ENCODE assay signal across 9 cellular contexts in the genomic region with DNA sequence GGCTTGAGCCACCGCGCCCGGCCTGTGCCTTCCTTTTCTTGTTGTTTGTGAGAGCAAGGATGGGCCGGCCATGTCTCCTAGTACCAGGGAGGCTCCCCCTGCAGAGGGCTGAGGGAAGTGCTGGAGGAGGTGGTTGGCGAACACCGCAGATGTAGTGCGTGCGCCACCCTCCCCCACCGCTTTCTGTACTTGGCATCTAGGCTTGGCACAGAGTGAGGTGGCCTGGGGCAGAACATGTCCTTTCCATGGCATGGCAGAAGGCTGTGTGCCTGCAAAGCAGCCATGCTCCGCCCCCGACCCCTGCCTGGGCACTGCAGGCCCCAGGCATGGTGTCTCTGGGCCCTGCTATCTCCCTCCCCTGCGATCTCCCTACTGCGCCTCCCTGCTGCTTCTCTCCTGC. TPM values are rescaled to one million over a fixed set of nuclear protein-coding genes. Genes with fewer than 3 reads are reported as not detected.
A peak's percentile ranks its signal among the peaks of the same experiment; 100 is the strongest.
DNase-seq lines count a peak whose midpoint lies in the region; TF ChIP-seq lines count a peak whose summit lies in the region.
"Had no signal": no experiment of that assay in that cellular context is flagged by ENCODE, and none has a peak within 500 bp of the region (broad histone marks: within the 10 kb centered on the region; RNA-seq: fewer than 3 reads in every experiment).

No MANE protein-coding gene starts in this region.

- H3K27me3 Mint-ChIP-seq in chondrocyte (ENCODE audit: low read depth) (no peaks in the 10 kb centered on the region), neural crest cell (ENCODE audit: low read depth) (no peaks in the 10 kb centered on the region)

- H3K27ac Mint-ChIP-seq in chondrocyte (ENCODE audit: unreplicated experiment) (no peak overlapping the region), neural crest cell (ENCODE audit: unreplicated experiment) (peak overlapping the region; percentile 84)
- H3K27ac Mint-ChIP-seq: T-helper 1 cell treated with Interleukin-12 subunit alpha and Interleukin-12 subunit beta and Interleukin-4 antibody, amounts not matched to agents 30 μg/mL and 1 μg/mL, for 36 hours had no signal

- no peaks in the 10 kb centered on the region for H3K36me3 ChIP-seq in sigmoid colon

- H3K9me3 ChIP-seq in sigmoid colon: no peaks in the 10 kb centered on the region

- TF ChIP-seq EP300 in sigmoid colon (IDR thresholded peaks at IDR 0.05): no peak

- DNase-seq in G401 (ENCODE audit: low spot score) (peak; percentile 69), MV-4-11 (lab: John Stamatoyannopoulos, UW) (peak; percentile 7), chondrocyte (ENCODE audit: low spot score) (no peak), neural crest cell (ENCODE audit: low read depth, low spot score) (peak; percentile 23), coronary artery (ENCODE audit: low spot score) (no peak), activated gamma-delta T cell (lab: John Stamatoyannopoulos, UW) (no peak), sigmoid colon (no peak), NCI-H1105 (lab: John Stamatoyannopoulos, UW) (no peak)

- WGBS in sigmoid colon, 2 donors: 74 to 80% methylated on average over 13 of the region's 13 CpGs

- TF ChIP-seq CTCF in chondrocyte (IDR thresholded peaks at IDR 0.05) (peak; percentile 50), neural crest cell (conservative IDR thresholded peaks at IDR 0.05) (peak; percentile 36), coronary artery (IDR thresholded peaks at IDR 0.05) (no peak), sigmoid colon (IDR thresholded peaks at IDR 0.05) (no peak)

- intact Hi-C loops in sigmoid colon (cut with DNase I): no loop called here

- peaks cover 0 to 19% (median 8%) of the 10 kb centered on the region in 4 donors for H3K4me1 ChIP-seq in sigmoid colon

- in situ Hi-C loops in G401 (cut with HindIII; ENCODE audit: low sequenced_read_pairs): no loop called here

- no peaks in the 10 kb centered on the region for H3K9me3 Mint-ChIP-seq in chondrocyte (ENCODE audit: low read depth)
- no peaks in the 10 kb centered on the region for H3K9me3 Mint-ChIP-seq in neural crest cell
- H3K9me3 Mint-ChIP-seq: T-helper 1 cell treated with Interleukin-12 subunit alpha and Interleukin-12 subunit beta and Interleukin-4 antibody, amounts not matched to agents 30 μg/mL and 1 μg/mL, for 36 hours had no signal

- no peak overlapping the region for H3K4me3 Mint-ChIP-seq in chondrocyte (ENCODE audit: unreplicated experiment)
- no peak overlapping the region for H3K4me3 Mint-ChIP-seq in neural crest cell
- H3K4me3 Mint-ChIP-seq: T-helper 1 cell treated with Interleukin-12 subunit alpha and Interleukin-12 subunit beta and Interleukin-4 antibody, amounts not matched to agents 30 μg/mL and 1 μg/mL, for 36 hours had no signal

- no peak for TF ChIP-seq POLR2A in sigmoid colon (IDR thresholded peaks at IDR 0.05)

- H3K4me3 ChIP-seq in coronary artery (no peak overlapping the region), sigmoid colon (no peak overlapping the region)

- no peaks in the 10 kb centered on the region for H3K27me3 ChIP-seq in sigmoid colon

- H3K36me3 Mint-ChIP-seq in chondrocyte (ENCODE audit: low read depth): no peaks in the 10 kb centered on the region
- H3K36me3 Mint-ChIP-seq in neural crest cell (ENCODE audit: low read depth): no peaks in the 10 kb centered on the region

- H3K27ac ChIP-seq in coronary artery (no peak overlapping the region), sigmoid colon (no peak overlapping the region)

- H3K4me1 Mint-ChIP-seq in chondrocyte (ENCODE audit: low read depth): peaks cover 26% of the 10 kb centered on the region
- peaks cover under 1% of the 10 kb centered on the region for H3K4me1 Mint-ChIP-seq in neural crest cell

RNA-seq across cellular contexts. Expression of a gene that starts 30.7 kb away (rescaled TPM):
- 0.58 and 0.98 TPM in 2 replicates for total RNA-seq in G401 (2014; rRNA removed; shearing (Covaris generic))
- total RNA-seq in chondrocyte (17.6 to 37.0 TPM (median 19.2 TPM) in 3 replicates), neural crest cell (16.7 TPM in 2 replicates), sigmoid colon (1 to 10 TPM in 2 of 4 donors, under 1 TPM in 2; 0.36 to 4.7 (median 1.4) TPM)
- 1 to 10 TPM; 2.1 to 7.8 (median 4.1) TPM for polyA plus RNA-seq in sigmoid colon

Comparison
In these comparisons a context has a peak if more than half of its experiments do, and no peak if none do; other contexts are left out.
1. DNase-seq: peak in G401 (single experiment), MV-4-11 (single experiment) and neural crest cell (single experiment); none in chondrocyte (single experiment), coronary artery (single experiment), activated gamma-delta T cell (single experiment), sigmoid colon (single experiment) and NCI-H1105 (single experiment).
2. CTCF ChIP-seq: peak in chondrocyte (single experiment) and neural crest cell (single experiment); none in coronary artery (single experiment) and sigmoid colon (0 of 4).